In the genomic region with DNA sequence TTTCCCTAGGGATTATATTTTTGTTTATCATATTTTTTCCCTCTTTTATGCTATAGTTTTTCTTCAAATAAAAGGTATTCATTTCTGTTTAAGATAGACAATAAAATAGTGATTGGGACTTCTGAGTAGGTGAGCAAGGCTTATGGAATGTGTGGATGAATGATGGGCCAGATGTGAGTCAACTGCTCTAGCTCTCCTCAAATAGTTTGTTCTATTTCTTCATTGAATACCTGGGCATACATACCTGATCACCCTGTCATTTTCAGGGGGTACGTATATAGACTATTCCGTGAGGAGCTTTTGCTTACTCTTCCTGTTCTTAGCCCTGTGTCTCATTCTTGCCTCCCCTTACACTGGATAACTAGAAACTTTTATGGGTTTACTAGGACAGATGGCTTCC, we compare ENCODE assay signal across 17 cellular contexts. TPM values are rescaled to one million over a fixed set of nuclear protein-coding genes. Genes with fewer than 3 reads are reported as not detected.
DNase-seq lines count a peak whose midpoint lies in the region; ATAC-seq and TF ChIP-seq lines count a peak whose summit lies in the region.
"Had no signal": no experiment of that assay in that cellular context is flagged by ENCODE, and none has a peak within 500 bp of the region (broad histone marks: within the 10 kb centered on the region; RNA-seq: fewer than 3 reads in every experiment).

No MANE protein-coding gene starts in this region.

- CTCF ChIA-PET in MCF 10A (lab: Yijun Ruan, JAX) = no interaction called here
- CTCF ChIA-PET in CD4-positive, alpha-beta T cell (lab: Charles Lee) = no interaction called here

- POLR2A ChIA-PET in MCF 10A (lab: Yijun Ruan, JAX) = interaction anchor here (0.7 to 1.4 kb wide), 7 partner anchors 23 to 464 kb away, joined by 3 to 4 read pairs (median 3); a partner anchor contains a TSS
- POLR2A ChIA-PET in CD4-positive, alpha-beta T cell (lab: Charles Lee) = no interaction called here

- H3K27ac ChIP-seq in breast epithelium = no peak overlapping the region
- no peak overlapping the region for H3K27ac ChIP-seq in CD4-positive, alpha-beta T cell (ENCODE audit: low read depth, low read length)
- H3K27ac ChIP-seq in upper lobe of left lung = no peak overlapping the region
- H3K27ac ChIP-seq: 22Rv1, dorsolateral prefrontal cortex, pancreas, testis had no signal

- H3K4me1 ChIP-seq in breast epithelium = no peaks in the 10 kb centered on the region
- H3K4me1 ChIP-seq in upper lobe of left lung = peaks cover 0 to 4% (median 0%) of the 10 kb centered on the region in 4 donors
- H3K4me1 ChIP-seq: testis had no signal

- no peak overlapping the region for H3K4me3 Mint-ChIP-seq in MCF 10A (ENCODE audit: unreplicated experiment)
- H3K4me3 Mint-ChIP-seq in CD4-positive, alpha-beta T cell = no peak overlapping the region

- H3K36me3 ChIP-seq in breast epithelium = no peaks in the 10 kb centered on the region
- peaks cover 0 to 10% (median 0%) of the 10 kb centered on the region in 4 donors for H3K36me3 ChIP-seq in upper lobe of left lung
- H3K36me3 ChIP-seq: pancreas had no signal

- intact Hi-C loops in MCF 10A (cut with micrococcal nuclease) = loop anchor here (1.0 kb wide), 1 partner anchor 133 kb away; no protein-coding TSS in a partner anchor
- intact Hi-C loops in breast epithelium (cut with DNase I; ENCODE audit: low total_unique reads) = no loop called here
- intact Hi-C loops in CD4-positive, alpha-beta T cell (cut with DNase I, micrococcal nuclease) = no loop called here
- intact Hi-C loops in lower leg skin (cut with DNase I; ENCODE audit: low total_unique reads) = no loop called here

- H3K9me3 Mint-ChIP-seq in MCF 10A (ENCODE audit: unreplicated experiment) = no peaks in the 10 kb centered on the region
- H3K9me3 Mint-ChIP-seq in CD4-positive, alpha-beta T cell = no peaks in the 10 kb centered on the region

- ATAC-seq in CD4-positive, alpha-beta T cell (ENCODE audit: poor library complexity) = no peak
- ATAC-seq in upper lobe of left lung (ENCODE audit: low FRiP score in 2 of 2) = no peak
- ATAC-seq: activated CD4-positive, CD25-positive, alpha-beta regulatory T cell treated with anti-CD3 and anti-CD28 coated beads, Interleukin-2, amount 50 U/mL, for 24 hours; pancreas had no signal

- no peaks in the 10 kb centered on the region for H3K9me3 ChIP-seq in breast epithelium
- H3K9me3 ChIP-seq in CD4-positive, alpha-beta T cell (ENCODE audit: control insufficient read depth, low read length) = no peaks in the 10 kb centered on the region
- no peaks in the 10 kb centered on the region for H3K9me3 ChIP-seq in upper lobe of left lung
- H3K9me3 ChIP-seq: adrenal gland, pancreas, testis had no signal

- TF ChIP-seq EP300 in upper lobe of left lung (IDR thresholded peaks at IDR 0.05) = no peak

- peak; percentile 55 for DNase-seq in MCF 10A (ENCODE audit: unreplicated experiment)
- no peak for DNase-seq in breast epithelium (ENCODE audit: low spot score in 2 of 2)
- DNase-seq in astrocyte of the hippocampus (ENCODE audit: low read depth, low spot score) = peak; percentile 62
- peak; percentile 69 for DNase-seq in iris pigment epithelial cell (ENCODE audit: low read depth)
- no peak for DNase-seq in CD4-positive, alpha-beta T cell
- no peak for DNase-seq in GM10266 (ENCODE audit: extremely low spot score)
- no peak for DNase-seq in upper lobe of left lung
- DNase-seq in lower leg skin (ENCODE audit: low spot score in 2 of 2) = no peak
- DNase-seq: adrenal gland; dorsolateral prefrontal cortex; head of caudate nucleus; NCI-H2107; NK-92 treated with Interleukin-12 subunit alpha and Interleukin-12 subunit beta, amount 100 ng/mL, for 24 hours; pancreas; testis had no signal

- H3K36me3 Mint-ChIP-seq in MCF 10A (ENCODE audit: insufficient read depth, unreplicated experiment) = peaks cover 16% of the 10 kb centered on the region
- H3K36me3 Mint-ChIP-seq in CD4-positive, alpha-beta T cell (ENCODE audit: low read depth) = peaks cover 47% of the 10 kb centered on the region

- H3K27me3 Mint-ChIP-seq in MCF 10A (ENCODE audit: insufficient read depth, unreplicated experiment) = no peaks in the 10 kb centered on the region
- no peaks in the 10 kb centered on the region for H3K27me3 Mint-ChIP-seq in CD4-positive, alpha-beta T cell

- BruUV-seq in MCF 10A (replicated peaks; lab: Mats Ljungman, UMichigan) = no TSS peak

- no peak for TF ChIP-seq POLR2A in breast epithelium (IDR thresholded peaks at IDR 0.05)
- no peak for TF ChIP-seq POLR2A in upper lobe of left lung (IDR thresholded peaks at IDR 0.05)
- no peak for TF ChIP-seq POLR2A in lower leg skin (IDR thresholded peaks at IDR 0.05)

- peaks cover 16% of the 10 kb centered on the region for H3K4me1 Mint-ChIP-seq in MCF 10A (ENCODE audit: insufficient read depth, unreplicated experiment)
- H3K4me1 Mint-ChIP-seq in CD4-positive, alpha-beta T cell (ENCODE audit: low read depth) = peaks cover 9% of the 10 kb centered on the region

- no peak overlapping the region for H3K4me3 ChIP-seq in breast epithelium
- H3K4me3 ChIP-seq in upper lobe of left lung = no peak overlapping the region
- H3K4me3 ChIP-seq in lower leg skin (ENCODE audit: low read depth, poor library complexity, severe bottlenecking) = no peak overlapping the region
- H3K4me3 ChIP-seq: adrenal gland, dorsolateral prefrontal cortex, pancreas, testis had no signal

- H3K27me3 ChIP-seq in breast epithelium (no peaks in the 10 kb centered on the region), upper lobe of left lung (no peaks in the 10 kb centered on the region)
- H3K27me3 ChIP-seq in CD4-positive, alpha-beta T cell (ENCODE audit: control insufficient read depth, insufficient read depth, low read length) = no peaks in the 10 kb centered on the region
- H3K27me3 ChIP-seq: adrenal gland, dorsolateral prefrontal cortex, pancreas, testis had no signal

- peak overlapping the region; percentile 11 for H3K27ac Mint-ChIP-seq in MCF 10A (ENCODE audit: low read depth, unreplicated experiment)
- no peak overlapping the region for H3K27ac Mint-ChIP-seq in CD4-positive, alpha-beta T cell

- 96 to 97% methylated on average over 2 of the region's 2 CpGs for WGBS in upper lobe of left lung, 2 donors
- 85 to 92% methylated on average over 2 of the region's 2 CpGs for WGBS in lower leg skin, 2 donors

- TF ChIP-seq CTCF in MCF 10A (IDR thresholded peaks at IDR 0.05; ENCODE audit: unreplicated experiment) (no peak), breast epithelium (IDR thresholded peaks at IDR 0.05) (no peak), GM10266 (IDR thresholded peaks at IDR 0.05; ENCODE audit: control insufficient read depth, insufficient read depth, low read depth, missing control alignments) (no peak), upper lobe of left lung (IDR thresholded peaks at IDR 0.05) (no peak), lower leg skin (IDR thresholded peaks at IDR 0.05) (no peak)
- no peak for TF ChIP-seq CTCF in CD4-positive, alpha-beta T cell (IDR thresholded peaks at IDR 0.05)

RNA-seq across cellular contexts. Expression of a gene that starts 41.9 kb away (rescaled TPM):
- total RNA-seq in MCF 10A (2022) (45.1 and 57.6 TPM in 2 replicates), breast epithelium (10 to 100 TPM; 34.7 to 46.2 (median 37.4) TPM), upper lobe of left lung (10 to 100 TPM; 23.0 to 44.0 (median 38.2) TPM), lower leg skin (10 to 100 TPM; 18.4 to 28.5 (median 23.9) TPM)
- 10 to 100 TPM; 29.2 to 32.8 TPM for total RNA-seq in CD4-positive, alpha-beta T cell

RNA-seq across cellular contexts. Expression of a gene that starts 42.2 kb away (rescaled TPM):
- 9.2 and 9.9 TPM in 2 replicates for total RNA-seq in MCF 10A (2022)
- 1 to 10 TPM; 1.1 to 5.1 (median 2.9) TPM for total RNA-seq in breast epithelium
- 1 to 10 TPM; 2.6 to 3.0 TPM for total RNA-seq in CD4-positive, alpha-beta T cell
- 1 to 10 TPM; 2.9 to 5.4 (median 3.2) TPM for total RNA-seq in upper lobe of left lung
- total RNA-seq in lower leg skin = 1 to 10 TPM in 3 of 4 donors, under 1 TPM in 1; 0.95 to 2.6 (median 1.3) TPM

Comparison
In these comparisons a context has a peak if more than half of its experiments do, and no peak if none do; other contexts are left out.
1. DNase-seq: peak in MCF 10A (single experiment), astrocyte of the hippocampus (single experiment) and iris pigment epithelial cell (single experiment); none in breast epithelium (0 of 2), CD4-positive, alpha-beta T cell (0 of 10), GM10266 (single experiment), upper lobe of left lung (0 of 2) and lower leg skin (0 of 2).